ENCODE assay signal across 20 cellular contexts in the genomic region with DNA sequence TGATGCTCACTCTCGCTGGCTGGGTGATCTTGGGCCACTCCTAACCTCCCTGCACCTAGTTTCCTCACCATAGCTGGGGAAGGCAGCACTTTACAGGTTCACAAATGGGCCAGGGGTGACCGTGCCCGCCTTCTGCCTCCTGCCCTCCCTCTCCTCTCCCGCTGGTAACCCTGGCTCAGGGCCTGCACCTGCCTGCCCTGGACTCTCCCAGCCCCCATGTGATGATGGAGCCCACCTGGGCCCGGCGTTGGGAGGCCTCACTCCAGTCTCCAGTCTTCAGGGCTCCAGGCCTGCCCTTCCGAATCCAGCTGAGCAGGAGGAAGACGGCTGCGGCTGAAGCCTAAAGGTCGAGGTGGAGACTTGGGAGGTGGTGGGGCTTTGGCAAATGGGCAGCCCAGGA.
"Had no signal": no experiment of that assay in that cellular context is flagged by ENCODE, and none has a peak within 500 bp of the region (broad histone marks: within the 10 kb centered on the region; RNA-seq: fewer than 3 reads in every experiment).

No MANE protein-coding gene starts in this region.

- H3K4me3 ChIP-seq: breast epithelium, colonic mucosa, heart right ventricle, left lung, SK-N-MC, testis had no signal

- H3K27ac ChIP-seq: breast epithelium, colonic mucosa, heart right ventricle, left lung, neutrophil, SK-N-MC had no signal

- H3K36me3 ChIP-seq: breast epithelium, colonic mucosa, heart right ventricle, left lung, neutrophil had no signal

- H3K27me3 ChIP-seq: breast epithelium, colonic mucosa, testis had no signal

- H3K4me1 ChIP-seq: breast epithelium, colonic mucosa, left lung had no signal

- H3K4me1 Mint-ChIP-seq: mesothelial cell of epicardium had no signal

- ATAC-seq: naive thymus-derived CD8-positive, alpha-beta T cell; sciatic nerve; stimulated activated naive B cell treated with anti-CD40 and anti-IgM and Interleukin-4, amounts not matched to agents 10 μg/mL and 1 μg/mL and 100 μg/mL, for 72 hours had no signal

- H3K9me3 Mint-ChIP-seq: activated naive CD4-positive, alpha-beta T cell treated with anti-CD3 and anti-CD28 coated beads for 36 hours; mesothelial cell of epicardium; naive thymus-derived CD8-positive, alpha-beta T cell had no signal

- H3K4me3 Mint-ChIP-seq: activated CD4-positive, alpha-beta T cell treated with anti-CD3 and anti-CD28 coated beads, Interleukin-2, amount 10 ng/mL, durations not matched to agents 24 days and 14 days; activated naive CD4-positive, alpha-beta T cell treated with anti-CD3 and anti-CD28 coated beads for 36 hours; activated naive CD8-positive, alpha-beta T cell treated with anti-CD3 and anti-CD28 coated beads, Interleukin-2, amount 10 ng/mL, durations not matched to agents 7 days and 5 days; mesothelial cell of epicardium; naive thymus-derived CD8-positive, alpha-beta T cell; stimulated activated naive B cell treated with anti-CD40 and anti-IgM and Interleukin-4, amounts not matched to agents 10 μg/mL and 1 μg/mL and 100 μg/mL, for 72 hours had no signal

- H3K27ac Mint-ChIP-seq: activated CD4-positive, alpha-beta T cell treated with anti-CD3 and anti-CD28 coated beads, Interleukin-2, amount 10 ng/mL, durations not matched to agents 24 days and 14 days; activated naive CD4-positive, alpha-beta T cell treated with anti-CD3 and anti-CD28 coated beads for 36 hours; mesothelial cell of epicardium; stimulated activated naive B cell treated with anti-CD40 and anti-IgM and Interleukin-4, amounts not matched to agents 10 μg/mL and 1 μg/mL and 100 μg/mL, for 72 hours had no signal

- H3K36me3 Mint-ChIP-seq: mesothelial cell of epicardium; naive thymus-derived CD8-positive, alpha-beta T cell; stimulated activated naive B cell treated with anti-CD40 and anti-IgM and Interleukin-4, amounts not matched to agents 10 μg/mL and 1 μg/mL and 100 μg/mL, for 72 hours had no signal

- DNase-seq: activated CD4-positive, alpha-beta T cell treated with anti-CD3 and anti-CD28 coated beads, Interleukin-2, amount 10 ng/mL, durations not matched to agents 24 days and 14 days; activated CD4-positive, CD25-positive, alpha-beta regulatory T cell; activated effector memory CD4-positive, alpha-beta T cell treated with Interleukin-2 at 50 U/mL for 16 hours; activated naive CD4-positive, alpha-beta T cell treated with anti-CD3 and anti-CD28 coated beads for 36 hours; activated naive CD8-positive, alpha-beta T cell treated with anti-CD3 and anti-CD28 coated beads, Interleukin-2, amount 10 ng/mL, durations not matched to agents 7 days and 5 days; activated T-cell treated with anti-CD3 and anti-CD28 coated beads, Interleukin-2, amount 50 U/mL, for 48 hours; amniotic stem cell; colonic mucosa; heart right ventricle; stimulated activated CD4-positive, alpha-beta T cell treated with anti-CD3 and anti-CD28 coated beads, Interleukin-15, amount 100 ng/mL, for 24 hours; stimulated activated naive B cell treated with anti-CD40 and anti-IgM and Interleukin-4, amounts not matched to agents 10 μg/mL and 1 μg/mL and 100 μg/mL, for 72 hours; T-helper 2 cell had no signal

- H3K9me3 ChIP-seq: breast epithelium, colonic mucosa, heart right ventricle, left lung, neutrophil, testis had no signal
